In genomic region chr6:46137387-46137786, GRCh38 we compare ENCODE assay signal across 19 cellular contexts. TPM values are rescaled to one million over a fixed set of nuclear protein-coding genes. Genes with fewer than 3 reads are reported as not detected.
DNase-seq lines count a peak whose midpoint lies in the region; ATAC-seq and TF ChIP-seq lines count a peak whose summit lies in the region.
"Had no signal": no experiment of that assay in that cellular context is flagged by ENCODE, and none has a peak within 500 bp of the region (broad histone marks: within the 10 kb centered on the region; RNA-seq: fewer than 3 reads in every experiment).

No MANE protein-coding gene starts in this region.

- TF ChIP-seq POLR2A in stomach (IDR thresholded peaks at IDR 0.05): no peak
- no peak for TF ChIP-seq POLR2A in breast epithelium (IDR thresholded peaks at IDR 0.05)

- TF ChIP-seq CTCF in stomach (IDR thresholded peaks at IDR 0.05) (no peak), breast epithelium (IDR thresholded peaks at IDR 0.05) (no peak)

- intact Hi-C loops in stomach (cut with DNase I; ENCODE audit: low total_unique reads) (no loop called here), breast epithelium (cut with DNase I; ENCODE audit: low total_unique reads) (no loop called here)

- TF ChIP-seq EP300 in stomach (IDR thresholded peaks at IDR 0.05): no peak

- H3K4me1 ChIP-seq in stomach: peaks cover 0 to 32% (median 6%) of the 10 kb centered on the region in 4 donors
- no peaks in the 10 kb centered on the region for H3K4me1 ChIP-seq in breast epithelium
- H3K4me1 ChIP-seq: BLaER1 treated with 17β-estradiol and CSF1 and Interleukin-3, amounts not matched to agents 10 nM and 100 nM had no signal

- no peaks in the 10 kb centered on the region for H3K27me3 ChIP-seq in stomach
- H3K27me3 ChIP-seq in breast epithelium: no peaks in the 10 kb centered on the region
- H3K27me3 ChIP-seq: BLaER1 treated with 17β-estradiol and CSF1 and Interleukin-3, amounts not matched to agents 10 nM and 100 nM had no signal

- WGBS in stomach, 5 donors: 79 to 90% (median 82%) methylated on average over 2 of the region's 2 CpGs

- H3K9me3 ChIP-seq in stomach: no peaks in the 10 kb centered on the region
- H3K9me3 ChIP-seq in breast epithelium: no peaks in the 10 kb centered on the region
- H3K9me3 ChIP-seq: BLaER1 treated with 17β-estradiol and CSF1 and Interleukin-3, amounts not matched to agents 10 nM and 100 nM had no signal

- peak; percentile 8 for DNase-seq in kidney tubule cell (ENCODE audit: low spot score)
- no peak for DNase-seq in stomach
- DNase-seq in DMS79 (lab: John Stamatoyannopoulos, UW): no peak
- DNase-seq in breast epithelium (ENCODE audit: low spot score in 2 of 2): no peak
- DNase-seq in NCI-H1930 (lab: John Stamatoyannopoulos, UW): no peak
- DNase-seq: activated CD4-positive, alpha-beta T cell treated with anti-CD3 and anti-CD28 coated beads for 48 hours; anterior cingulate cortex; cortex of kidney; DND-41; hippocampal formation; naive thymus-derived CD4-positive, alpha-beta T cell; NCI-H146; stimulated activated CD4-positive, alpha-beta T cell treated with anti-CD3 and anti-CD28 coated beads, Interleukin-4, amount 100 ng/mL, for 1 hour had no signal

- no peak overlapping the region for H3K4me3 ChIP-seq in stomach
- H3K4me3 ChIP-seq in breast epithelium: no peak overlapping the region
- H3K4me3 ChIP-seq: BLaER1 treated with 17β-estradiol and CSF1 and Interleukin-3, amounts not matched to agents 10 nM and 100 nM had no signal

- H3K27ac ChIP-seq in stomach: no peak overlapping the region
- no peak overlapping the region for H3K27ac ChIP-seq in breast epithelium
- H3K27ac ChIP-seq: BLaER1 treated with 17β-estradiol and CSF1 and Interleukin-3, amounts not matched to agents 10 nM and 100 nM had no signal

- ATAC-seq in GM18858 (IDR thresholded peaks at IDR 0.05; ENCODE audit: unreplicated experiment) (peak; percentile 34), GM21619 (IDR thresholded peaks at IDR 0.05; ENCODE audit: unreplicated experiment) (peak; percentile 28), HG03196 (IDR thresholded peaks at IDR 0.05; ENCODE audit: unreplicated experiment) (peak; percentile 38)
- ATAC-seq: left lobe of liver; naive thymus-derived CD4-positive, alpha-beta T cell had no signal

- H3K36me3 ChIP-seq in stomach: peaks cover 0 to 5% (median 2%) of the 10 kb centered on the region in 4 donors
- H3K36me3 ChIP-seq in breast epithelium: no peaks in the 10 kb centered on the region
- H3K36me3 ChIP-seq: BLaER1 treated with 17β-estradiol and CSF1 and Interleukin-3, amounts not matched to agents 10 nM and 100 nM had no signal

RNA-seq across cellular contexts. Expression of gene ENPP4, which starts 7.6 kb away (rescaled TPM):
- total RNA-seq in stomach: 10 to 100 TPM in 3 of 5 donors, 1 to 10 TPM in 2; 2.6 to 24.6 (median 13.8) TPM
- polyA plus RNA-seq in stomach: 1 to 10 TPM; 2.3 to 4.7 (median 3.8) TPM
- 10 to 100 TPM; 13.8 to 22.2 (median 18.2) TPM for total RNA-seq in breast epithelium

RNA-seq across cellular contexts. Expression of gene ENPP5, which starts 33.4 kb away (rescaled TPM):
- total RNA-seq in stomach (1 to 10 TPM in 4 of 5 donors, not detected in 1; 2.2 to 6.4 (median 2.6) TPM), breast epithelium (10 to 100 TPM in 2 of 3 donors, 1 to 10 TPM in 1; 2.2 to 28.1 (median 13.8) TPM)
- 1 to 10 TPM; 1.0 to 2.3 (median 1.8) TPM for polyA plus RNA-seq in stomach
- total RNA-seq: T-helper 2 cell treated with Interferon-gamma antibody and Interleukin-4, amounts not matched to agents 100 ng/mL and 5 ng/mL, for 36 hours had no signal
